8 cellular contexts compared by ENCODE assay signal in the genomic region with DNA sequence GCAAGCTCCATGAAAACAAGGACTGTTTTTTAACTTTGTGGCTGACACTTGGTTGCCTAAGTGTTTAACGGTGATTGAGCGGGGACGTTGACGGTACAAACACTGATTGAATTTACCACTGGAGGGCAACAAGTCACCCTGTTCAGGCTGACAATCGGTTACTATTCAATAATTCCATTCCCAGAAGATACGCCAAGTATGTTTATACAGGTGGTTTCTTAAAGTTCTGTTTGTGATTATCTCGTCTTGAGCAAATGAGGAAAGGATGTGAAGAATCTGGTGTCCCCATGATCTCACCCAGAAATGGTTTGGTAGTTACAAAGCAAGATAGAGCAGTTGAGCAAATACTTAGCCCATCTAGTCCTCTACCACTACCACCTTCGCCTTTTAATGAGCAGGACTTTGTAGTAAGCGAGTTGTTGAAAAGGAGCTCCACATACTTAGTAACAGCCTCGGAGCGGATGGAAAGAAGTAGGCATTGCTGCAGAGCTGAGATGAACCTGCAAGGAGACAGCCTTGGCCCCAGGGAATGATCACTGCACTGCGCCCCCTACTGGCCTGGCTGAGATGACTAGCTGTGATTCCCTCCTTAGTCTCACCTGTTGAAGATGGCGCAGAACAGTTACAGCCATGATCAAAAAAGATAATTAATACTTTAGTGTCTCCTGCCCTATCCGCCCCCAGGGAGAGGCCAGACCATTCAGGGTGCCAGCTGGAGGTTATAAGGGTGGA. TPM values are rescaled to one million over a fixed set of nuclear protein-coding genes. Genes with fewer than 3 reads are reported as not detected.
DNase-seq lines count a peak whose midpoint lies in the region; ATAC-seq and TF ChIP-seq lines count a peak whose summit lies in the region.

No MANE protein-coding gene starts in this region.

- H4K20me1 ChIP-seq in osteoblast (ENCODE audit: insufficient read depth, low read length), result no peaks in the 10 kb centered on the region

- no peaks in the 10 kb centered on the region for H3K79me2 ChIP-seq in osteoblast (ENCODE audit: insufficient read depth, low read length)

- DNase-seq in DMS79 treated with DMSO at 0.1 percent for 48 hours (lab: John Stamatoyannopoulos, UW) (peak; percentile 72), H4 (ENCODE audit: low spot score) (peak; percentile 66), MG63 (peak; percentile 56), SHP77 (lab: John Stamatoyannopoulos, UW) (peak; percentile 55 to 70), activated gamma-delta T cell (lab: John Stamatoyannopoulos, UW) (peak; percentile 7), foreskin keratinocyte (peak; percentile 35 to 70), osteoblast (ENCODE audit: insufficient read length, low spot score, missing footprints) (peak; percentile 76), testis (peak; percentile 90)

- H3K27me3 ChIP-seq in MG63 (no peaks in the 10 kb centered on the region), foreskin keratinocyte (no peaks in the 10 kb centered on the region), osteoblast (ENCODE audit: insufficient read depth, low read length) (no peaks in the 10 kb centered on the region), testis (no peaks in the 10 kb centered on the region)

- peak; percentile 88 for TF ChIP-seq CTCF in foreskin keratinocyte (conservative IDR thresholded peaks at IDR 0.05)
- TF ChIP-seq CTCF in osteoblast (IDR thresholded peaks at IDR 0.05; ENCODE audit: extremely low read depth, low read depth, low read length), result peak; percentile 89
- TF ChIP-seq CTCF in testis (IDR thresholded peaks at IDR 0.05), result peak; percentile 82 to 87 (median 84)

- intact Hi-C loops in testis (cut with DNase I; ENCODE audit: low total_unique reads), result no loop called here

- H3K9me3 ChIP-seq in MG63 (no peaks in the 10 kb centered on the region; the same call in 1 of the 2 replicates), osteoblast (ENCODE audit: low read depth, low read length) (no peaks in the 10 kb centered on the region), testis (no peaks in the 10 kb centered on the region)

- no peak for TF ChIP-seq POLR2A in testis (IDR thresholded peaks at IDR 0.05)

- H3K4me1 ChIP-seq in foreskin keratinocyte, result peaks cover 16% of the 10 kb centered on the region
- peaks cover 16% of the 10 kb centered on the region for H3K4me1 ChIP-seq in osteoblast (ENCODE audit: insufficient read depth, low read length)
- peaks cover 13% of the 10 kb centered on the region for H3K4me1 ChIP-seq in testis

- no peak overlapping the region for H2AFZ ChIP-seq in osteoblast (ENCODE audit: low read length)

- H3K36me3 ChIP-seq in MG63 (no peaks in the 10 kb centered on the region), osteoblast (ENCODE audit: insufficient read depth, low read length) (peaks cover 5% of the 10 kb centered on the region), testis (ENCODE audit: low read depth, missing control alignments) (no peaks in the 10 kb centered on the region)

- WGBS in testis, 2 donors, result 22 to 23% methylated on average over 14 of the region's 14 CpGs

- ATAC-seq in foreskin keratinocyte, result peak; percentile 91

- H3K4me3 ChIP-seq in MG63 (no peak overlapping the region), osteoblast (ENCODE audit: insufficient read depth, low read length) (peak overlapping the region; percentile 13), testis (no peak overlapping the region)

- no peak overlapping the region for H3K27ac ChIP-seq in foreskin keratinocyte
- H3K27ac ChIP-seq in osteoblast (ENCODE audit: low read depth, low read length), result peak overlapping the region; percentile 37
- H3K27ac ChIP-seq in testis, result peak overlapping the region; percentile 16 to 36

- H3K4me2 ChIP-seq in osteoblast (ENCODE audit: insufficient read depth, low read length), result peak overlapping the region; percentile 59

RNA-seq across cellular contexts. Expression of a gene that starts 36.3 kb away (rescaled TPM):
- 7.7 and 12.1 TPM in 2 replicates for total RNA-seq in H4 (2014; rRNA removed; shearing (Covaris generic))
- total RNA-seq in MG63 (2014; rRNA removed; shearing (Covaris generic); ENCODE audit: low replicate concordance), result 1.7 and 6.6 TPM in 2 replicates
- total RNA-seq in foreskin keratinocyte, result 17.8 and 18.6 TPM in 2 replicates
- 8.3 and 8.4 TPM in 2 replicates for polyA plus RNA-seq in foreskin keratinocyte
- total RNA-seq in osteoblast, result 26.1 and 28.0 TPM in 2 replicates
- total RNA-seq in testis, result 10 to 100 TPM; 22.8 to 25.0 TPM
- 22.1 TPM for polyA plus RNA-seq in testis (ENCODE audit: insufficient read depth, low read depth, low replicate concordance)

RNA-seq across cellular contexts. Expression of a gene that starts 42.2 kb away (rescaled TPM):
- 92.0 and 103 TPM in 2 replicates for total RNA-seq in H4 (2014; rRNA removed; shearing (Covaris generic))
- 63.6 and 66.8 TPM in 2 replicates for total RNA-seq in MG63 (2014; rRNA removed; shearing (Covaris generic); ENCODE audit: low replicate concordance)
- total RNA-seq in foreskin keratinocyte, result 90.0 and 93.6 TPM in 2 replicates
- polyA plus RNA-seq in foreskin keratinocyte, result 82.1 and 87.0 TPM in 2 replicates
- 60.1 and 63.1 TPM in 2 replicates for total RNA-seq in osteoblast
- 100 to 1,000 TPM in 1 of 2 donors, 10 to 100 TPM in 1; 87.6 to 108 TPM for total RNA-seq in testis
- 91.9 TPM for polyA plus RNA-seq in testis (ENCODE audit: insufficient read depth, low read depth, low replicate concordance)

Comparison
In these comparisons a context has a peak if more than half of its experiments do, and no peak if none do; other contexts are left out.
1. DNase-seq: peak in every context shown above with its lines; median percentile 90 in testis; 76 in osteoblast; 72 in DMS79 treated with DMSO at 0.1 percent for 48 hours; 66 in H4; 62 in SHP77; 56 in MG63; 52 in foreskin keratinocyte; 7 in activated gamma-delta T cell.